1 cellular context compared by ENCODE assay signal in genomic region chr11:10309163-10310093, GRCh38.
TF ChIP-seq lines count a peak whose summit lies in the region.

No MANE protein-coding gene starts in this region.

TF ChIP-seq in K562, 482 proteins besides CTCF, POLR2A, EP300 and RAD21 (continued from another document and continues in another):
- no peak for TF ChIP-seq RREB1 (CRISPR knock-in tag; IDR thresholded peaks at IDR 0.05)
- no peak; the same call in 1 of the 2 replicates for TF ChIP-seq JUNB (CRISPR knock-in tag; conservative IDR thresholded peaks at IDR 0.05)
- peak; percentile 71 for TF ChIP-seq SMARCE1 (IDR thresholded peaks at IDR 0.05)
- no peak for TF ChIP-seq ZNF830 (CRISPR knock-in tag; IDR thresholded peaks at IDR 0.05)
- TF ChIP-seq BRF2 (IDR thresholded peaks at IDR 0.05; ENCODE audit: borderline replicate concordance, insufficient read depth, insufficient read length): no peak
- no peak for TF ChIP-seq ZNF140 (CRISPR knock-in tag; IDR thresholded peaks at IDR 0.05)
- no peak for TF ChIP-seq ZNF717 (CRISPR knock-in tag; IDR thresholded peaks at IDR 0.05)
- no peak for TF ChIP-seq ZNF785 (CRISPR knock-in tag; IDR thresholded peaks at IDR 0.05)
- no peak for TF ChIP-seq E2F3 (CRISPR knock-in tag; IDR thresholded peaks at IDR 0.05)
- TF ChIP-seq NFIX (CRISPR knock-in tag; IDR thresholded peaks at IDR 0.05; ENCODE audit: low read depth): no peak
- no peak for TF ChIP-seq RBM14 (IDR thresholded peaks at IDR 0.05; ENCODE audit: borderline replicate concordance, insufficient read depth, low read depth, low read length)
- TF ChIP-seq GTF2A2 (tag; IDR thresholded peaks at IDR 0.05): no peak
- no peak for TF ChIP-seq DNMT1 (IDR thresholded peaks at IDR 0.05)
- no peak for TF ChIP-seq PHB (CRISPR knock-in tag; IDR thresholded peaks at IDR 0.05)
- no peak for TF ChIP-seq SMARCB1 (IDR thresholded peaks at IDR 0.05; ENCODE audit: insufficient read length, low read depth)
- no peak for TF ChIP-seq TARDBP (IDR thresholded peaks at IDR 0.05)
- 0 out of 2 replicates have a peak, but pooled peaks have one; percentile 35 for TF ChIP-seq HES1 (IDR thresholded peaks at IDR 0.05; ENCODE audit: low read depth)
- TF ChIP-seq ARHGAP35 (IDR thresholded peaks at IDR 0.05; ENCODE audit: partially characterized antibody): no peak
- TF ChIP-seq ZBTB11 (CRISPR knock-in tag; IDR thresholded peaks at IDR 0.05): 0 out of 6 replicates have a peak, but pooled peaks of 1 of the 3 experiments have one; percentile 52
- no peak for TF ChIP-seq ZHX1 (conservative IDR thresholded peaks at IDR 0.05; ENCODE audit: low read length)
- TF ChIP-seq TFAP4 (CRISPR knock-in tag; IDR thresholded peaks at IDR 0.05; ENCODE audit: borderline replicate concordance): peak; percentile 50
- no peak for TF ChIP-seq GATAD2B (IDR thresholded peaks at IDR 0.05; ENCODE audit: borderline replicate concordance)
- TF ChIP-seq DDX20 (tag; IDR thresholded peaks at IDR 0.05; ENCODE audit: low read depth): no peak
- TF ChIP-seq PHF8 (IDR thresholded peaks at IDR 0.05; ENCODE audit: borderline replicate concordance, low read length): no peak
- no peak for TF ChIP-seq BRF1 (IDR thresholded peaks at IDR 0.05; ENCODE audit: borderline replicate concordance, extremely low read depth, insufficient read length)
- no peak for TF ChIP-seq POLR2AphosphoS5 (IDR thresholded peaks at IDR 0.05; ENCODE audit: control insufficient read depth, insufficient read depth, low read depth, low read length)
- TF ChIP-seq ZZZ3 (IDR thresholded peaks at IDR 0.05): no peak
- no peak for TF ChIP-seq C11orf30 (IDR thresholded peaks at IDR 0.05; ENCODE audit: low read depth)
- no peak for TF ChIP-seq ZNF584 (CRISPR knock-in tag; IDR thresholded peaks at IDR 0.05; ENCODE audit: low read depth)
- TF ChIP-seq GTF3C2 (IDR thresholded peaks at IDR 0.05; ENCODE audit: borderline replicate concordance, extremely low read depth, insufficient read length): no peak
- no peak for TF ChIP-seq HEY1 (CRISPR knock-in tag; IDR thresholded peaks at IDR 0.05; ENCODE audit: borderline replicate concordance)
- TF ChIP-seq PHF20 (IDR thresholded peaks at IDR 0.05; ENCODE audit: partially characterized antibody): no peak
- TF ChIP-seq ESRRA (IDR thresholded peaks at IDR 0.05; ENCODE audit: borderline replicate concordance, low read depth): no peak
- no peak for TF ChIP-seq ZNF696 (CRISPR knock-in tag; conservative IDR thresholded peaks at IDR 0.05)
- TF ChIP-seq KDM1A (IDR thresholded peaks at IDR 0.05): peak in 1 of 2 experiments; percentile 32; a peak in 1 of 4 replicates
- peak; percentile 22; the same call in 1 of the 2 replicates for TF ChIP-seq MTA2 (IDR thresholded peaks at IDR 0.05; ENCODE audit: low read depth)
- TF ChIP-seq CBFB (CRISPR knock-in tag; IDR thresholded peaks at IDR 0.05): no peak
- no peak for TF ChIP-seq CEBPB (tag; IDR thresholded peaks at IDR 0.05)
- TF ChIP-seq RNF219 (CRISPR knock-in tag; IDR thresholded peaks at IDR 0.05): no peak
- TF ChIP-seq DLX4 (CRISPR knock-in tag; IDR thresholded peaks at IDR 0.05): no peak
- TF ChIP-seq FOS (IDR thresholded peaks at IDR 0.05; ENCODE audit: extremely low read depth, insufficient read length): peak; percentile 39
- TF ChIP-seq SMARCA4 (IDR thresholded peaks at IDR 0.05): peak; percentile 63
- no peak for TF ChIP-seq SNRNP70 (optimal IDR thresholded peaks at IDR 0.05; ENCODE audit: low read depth, low read length)
- TF ChIP-seq MTF1 (CRISPR knock-in tag; IDR thresholded peaks at IDR 0.05; ENCODE audit: borderline replicate concordance): no peak
- TF ChIP-seq CSDE1 (IDR thresholded peaks at IDR 0.05): no peak
- TF ChIP-seq ZNF408 (CRISPR knock-in tag; IDR thresholded peaks at IDR 0.05; ENCODE audit: low read depth): no peak
- TF ChIP-seq ZNF79 (CRISPR knock-in tag; IDR thresholded peaks at IDR 0.05; ENCODE audit: low read depth): no peak
